Comparison of ENCODE assay signal across 29 cellular contexts in the genomic region with DNA sequence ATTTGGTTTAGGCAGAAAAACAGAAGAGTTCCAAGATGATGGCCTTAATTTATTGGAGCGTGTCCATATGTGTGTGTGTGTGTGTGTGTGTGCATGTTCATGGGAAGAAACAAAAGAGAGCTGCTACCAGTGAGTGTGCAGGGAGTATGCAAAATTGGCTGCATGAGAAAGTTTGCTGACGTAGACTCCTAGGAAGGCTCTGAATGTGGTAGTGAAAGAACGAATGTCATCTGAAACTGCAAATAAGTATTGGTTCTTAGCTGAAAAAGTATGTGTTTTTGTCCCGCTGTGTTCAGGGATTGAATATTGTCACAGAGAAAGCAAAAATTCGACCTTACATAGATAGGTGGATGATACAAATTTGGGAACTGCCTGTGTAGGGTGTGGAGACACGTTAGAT.
"Had no signal": no experiment of that assay in that cellular context is flagged by ENCODE, and none has a peak within 500 bp of the region (broad histone marks: within the 10 kb centered on the region; RNA-seq: fewer than 3 reads in every experiment).

No MANE protein-coding gene starts in this region.

- H2AFZ ChIP-seq: hepatocyte had no signal

- ATAC-seq: effector memory CD8-positive, alpha-beta T cell; esophagus mucosa; foreskin keratinocyte; gastrocnemius medialis; gastroesophageal sphincter; heart left ventricle; heart right ventricle had no signal

- H3K4me3 ChIP-seq: colonic mucosa, coronary artery, dorsolateral prefrontal cortex, esophagus muscularis mucosa, esophagus squamous epithelium, gastrocnemius medialis, gastroesophageal sphincter, heart left ventricle, heart right ventricle, hepatocyte had no signal

- H3K9me3 Mint-ChIP-seq: endodermal cell had no signal

- H3K4me2 ChIP-seq: hepatocyte had no signal

- FAIRE-seq: endometrium, endothelial cell of umbilical vein, frontal cortex had no signal

- H3K27ac Mint-ChIP-seq: dendritic cell treated with granulocyte-macrophage colony-stimulating factor and Interleukin-4, amounts not matched to agents 40 ng/mL and 50 ng/mL, for 4 days; effector memory CD8-positive, alpha-beta T cell; endodermal cell had no signal

- DNase-seq: colonic mucosa; cortex of kidney; dermis blood vessel endothelial cell; dorsolateral prefrontal cortex; effector CD4-positive, alpha-beta T cell; effector CD8-positive, alpha-beta T cell; effector memory CD4-positive, alpha-beta T cell; effector memory CD8-positive, alpha-beta T cell; endodermal cell; erythroblast; esophagus squamous epithelium; foreskin fibroblast; foreskin keratinocyte; foreskin melanocyte; gastrocnemius medialis; glutamatergic neuron; head of caudate nucleus; heart left ventricle; heart right ventricle had no signal

- H3K27me3 ChIP-seq: colonic mucosa, esophagus muscularis mucosa, esophagus squamous epithelium, foreskin keratinocyte, gastrocnemius medialis, gastroesophageal sphincter, heart left ventricle, heart right ventricle, hepatocyte had no signal

- H3K4me1 ChIP-seq: colonic mucosa, esophagus muscularis mucosa, esophagus squamous epithelium, foreskin keratinocyte, gastrocnemius medialis, gastroesophageal sphincter, heart left ventricle, heart right ventricle had no signal

- H3K27ac ChIP-seq: colonic mucosa, coronary artery, dorsolateral prefrontal cortex, epithelial cell of prostate, esophagus muscularis mucosa, esophagus squamous epithelium, foreskin keratinocyte, gastrocnemius medialis, gastroesophageal sphincter, heart left ventricle, heart right ventricle, hepatocyte had no signal

- H3K4me3 Mint-ChIP-seq: dendritic cell treated with granulocyte-macrophage colony-stimulating factor and Interleukin-4, amounts not matched to agents 40 ng/mL and 50 ng/mL, for 4 days; effector memory CD8-positive, alpha-beta T cell; endodermal cell had no signal

- H3K4me1 Mint-ChIP-seq: endodermal cell had no signal

- H3K36me3 ChIP-seq: colonic mucosa, esophagus muscularis mucosa, esophagus squamous epithelium, gastrocnemius medialis, gastroesophageal sphincter, heart left ventricle, heart right ventricle had no signal

- H3K27me3 Mint-ChIP-seq: dendritic cell treated with granulocyte-macrophage colony-stimulating factor and Interleukin-4, amounts not matched to agents 40 ng/mL and 50 ng/mL, for 4 days; effector memory CD8-positive, alpha-beta T cell had no signal

- H3K79me2 ChIP-seq: hepatocyte had no signal

- H3K9me3 ChIP-seq: colonic mucosa, esophagus muscularis mucosa, esophagus squamous epithelium, gastrocnemius medialis, gastroesophageal sphincter had no signal
